27 cellular contexts compared by ENCODE assay signal in genomic region chr12:46470975-46471374, GRCh38.
A peak's percentile ranks its signal among the peaks of the same experiment; 100 is the strongest.
DNase-seq lines count a peak whose midpoint lies in the region; ATAC-seq, FAIRE-seq and TF ChIP-seq lines count a peak whose summit lies in the region.
"Had no signal": no experiment of that assay in that cellular context is flagged by ENCODE, and none has a peak within 500 bp of the region (broad histone marks: within the 10 kb centered on the region; RNA-seq: fewer than 3 reads in every experiment).

No MANE protein-coding gene starts in this region.

- H3K4me2 ChIP-seq in Loucy (ENCODE audit: low read depth, low read length, poor library complexity, severe bottlenecking) (peak overlapping the region; percentile 77), GM12878 (ENCODE audit: control insufficient read depth, insufficient read depth) (peak overlapping the region; percentile 26; the same call in 1 of the 2 replicates)
- H3K4me2 ChIP-seq: SK-N-SH had no signal

- H2AFZ ChIP-seq in Loucy (ENCODE audit: low read length), result no peak overlapping the region
- H2AFZ ChIP-seq in GM12878 (ENCODE audit: control insufficient read depth, low read depth, low read length), result no peak overlapping the region

- H3K79me2 ChIP-seq in Loucy (ENCODE audit: insufficient read depth, low read length), result peaks cover 25% of the 10 kb centered on the region
- peaks cover 3% of the 10 kb centered on the region for H3K79me2 ChIP-seq in GM12878 (ENCODE audit: control insufficient read depth, insufficient read depth, low read length)

- H3K4me1 Mint-ChIP-seq in activated CD4-positive, alpha-beta T cell treated with anti-CD3 and anti-CD28 coated beads, Interleukin-2, amount 10 ng/mL, durations not matched to agents 24 days and 14 days, result peaks cover 29% of the 10 kb centered on the region
- H3K4me1 Mint-ChIP-seq in glutamatergic neuron (ENCODE audit: low read depth, unreplicated experiment), result peaks cover 3% of the 10 kb centered on the region

- DNase-seq in activated CD4-positive, alpha-beta T cell treated with anti-CD3 and anti-CD28 coated beads, Interleukin-2, amount 10 ng/mL, durations not matched to agents 24 days and 14 days, result no peak
- DNase-seq in activated CD4-positive, alpha-beta T cell treated with anti-CD3 and anti-CD28 coated beads, Interleukin-2, amount 50 U/mL, for 4 hours, result no peak
- no peak for DNase-seq in GM12878 (ENCODE audit: low read depth, low spot score)
- DNase-seq in omental fat pad (ENCODE audit: low spot score), result no peak
- DNase-seq in mucosa of gallbladder (ENCODE audit: low spot score), result no peak
- DNase-seq in GM10248 (ENCODE audit: extremely low spot score), result no peak
- no peak for DNase-seq in glutamatergic neuron
- DNase-seq: ACHN; activated CD4-positive, alpha-beta T cell treated with anti-CD3 and anti-CD28 coated beads for 4 hours; activated naive CD4-positive, alpha-beta T cell treated with anti-CD3 and anti-CD28 coated beads, Interleukin-2, amount 50 U/mL, for 16 hours; DMS153; H9; left colon; NCI-H1105; NCI-H2171; NCI-H748 treated with DMSO at 0.1 percent for 48 hours; retina; SK-N-SH; stimulated activated naive CD4-positive, alpha-beta T cell; upper lobe of left lung had no signal

- no peaks in the 10 kb centered on the region for H3K36me3 ChIP-seq in Loucy (ENCODE audit: insufficient read depth, low read length)
- no peaks in the 10 kb centered on the region for H3K36me3 ChIP-seq in GM12878 (ENCODE audit: control insufficient read depth in 2 of 2, insufficient read depth in 2 of 2, low read length in 1 of 2)
- H3K36me3 ChIP-seq: neutrophil, upper lobe of left lung had no signal

- H3K4me3 Mint-ChIP-seq in activated CD4-positive, alpha-beta T cell treated with anti-CD3 and anti-CD28 coated beads, Interleukin-2, amount 10 ng/mL, durations not matched to agents 24 days and 14 days, result peak overlapping the region; percentile 48
- no peak overlapping the region for H3K4me3 Mint-ChIP-seq in glutamatergic neuron (ENCODE audit: unreplicated experiment)
- H3K4me3 Mint-ChIP-seq: H9 had no signal

- RAD21 ChIA-PET in GM12878 (lab: Charles Lee; ENCODE audit: unreplicated experiment), result interaction anchor here (1.1 to 4.0 kb wide), 9 partner anchors 11 to 202 kb away, joined by 3 to 33 read pairs (median 6); partner anchors contain the start of gene SLC38A1

- H3K27ac ChIP-seq in GM12878 (ENCODE audit: control insufficient read depth, insufficient read depth), result no peak overlapping the region
- H3K27ac ChIP-seq: C4-2B, KMS-11, neutrophil, upper lobe of left lung had no signal

- no peaks in the 10 kb centered on the region for H3K9me3 ChIP-seq in Loucy (ENCODE audit: insufficient read depth, low read depth, low read length)
- H3K9me3 ChIP-seq in GM12878 (replicated peaks; ENCODE audit: control insufficient read depth, insufficient read depth, low read length), result no peaks in the 10 kb centered on the region
- H3K9me3 ChIP-seq: neutrophil, SK-N-SH, upper lobe of left lung had no signal

- SMC1A ChIA-PET in GM12878 (lab: Charles Lee; ENCODE audit: uncharacterized antibody, unreplicated experiment), result interaction anchor here (0.9 to 4.6 kb wide), 20 partner anchors 9 to 191 kb away, joined by 3 to 56 read pairs (median 5); no protein-coding TSS in a partner anchor

- peak; percentile 10 for ATAC-seq in GM12878
- ATAC-seq in omental fat pad (ENCODE audit: low FRiP score), result peak; percentile 36
- ATAC-seq: left colon had no signal

- no TSS peak for BruUV-seq in GM12878 (replicated peaks; lab: Mats Ljungman, UMichigan)

- H4K20me1 ChIP-seq in Loucy (ENCODE audit: insufficient read depth, low read length, poor library complexity, severe bottlenecking), result no peaks in the 10 kb centered on the region
- H4K20me1 ChIP-seq in GM12878 (ENCODE audit: control insufficient read depth, insufficient read depth), result no peaks in the 10 kb centered on the region

- H3K36me3 Mint-ChIP-seq in activated CD4-positive, alpha-beta T cell treated with anti-CD3 and anti-CD28 coated beads, Interleukin-2, amount 10 ng/mL, durations not matched to agents 24 days and 14 days (ENCODE audit: low read depth), result peaks cover 12% of the 10 kb centered on the region
- no peaks in the 10 kb centered on the region for H3K36me3 Mint-ChIP-seq in glutamatergic neuron (ENCODE audit: unreplicated experiment)

- H3K27ac Mint-ChIP-seq in activated CD4-positive, alpha-beta T cell treated with anti-CD3 and anti-CD28 coated beads, Interleukin-2, amount 10 ng/mL, durations not matched to agents 24 days and 14 days, result peak overlapping the region; percentile 60
- H3K27ac Mint-ChIP-seq in glutamatergic neuron (ENCODE audit: unreplicated experiment), result no peak overlapping the region

- H3K4me3 ChIP-seq in Loucy (ENCODE audit: low read length, poor library complexity, severe bottlenecking) (peak overlapping the region; percentile 71), GM12878 (peak overlapping the region; percentile 17; the same call in 1 of the 2 replicates)
- H3K4me3 ChIP-seq: upper lobe of left lung had no signal

- TF ChIP-seq CTCF in Loucy (conservative IDR thresholded peaks at IDR 0.05; ENCODE audit: low read length) (no peak), GM12878 (IDR thresholded peaks at IDR 0.05 in 2 of 3, conservative IDR thresholded peaks at IDR 0.05 in 1 of 3; ENCODE audit: control insufficient read depth in 2 of 3, extremely low read depth in 1 of 3, insufficient read depth in 1 of 3, low read depth in 3 of 3, low read length in 3 of 3) (no peak), omental fat pad (IDR thresholded peaks at IDR 0.05) (no peak), GM10248 (IDR thresholded peaks at IDR 0.05; ENCODE audit: control extremely low read depth, extremely low read depth, low read depth, missing control alignments) (no peak), glutamatergic neuron (IDR thresholded peaks at IDR 0.05; ENCODE audit: partially characterized antibody, unreplicated experiment) (no peak)

- no peaks in the 10 kb centered on the region for H3K9me2 ChIP-seq in Loucy (replicated peaks; ENCODE audit: low read depth, low read length)
- H3K9me2 ChIP-seq: SK-N-SH had no signal

- no peaks in the 10 kb centered on the region for H3K27me3 Mint-ChIP-seq in activated CD4-positive, alpha-beta T cell treated with anti-CD3 and anti-CD28 coated beads, Interleukin-2, amount 10 ng/mL, durations not matched to agents 24 days and 14 days
- no peaks in the 10 kb centered on the region for H3K27me3 Mint-ChIP-seq in glutamatergic neuron (ENCODE audit: unreplicated experiment)

- 100% methylated on average over 1 of the region's 1 CpG for WGBS in GM12878 (ENCODE audit: insufficient coverage, insufficient replicate concordance, low lambda C conversion rate, missing lambda C conversion rate)

- intact Hi-C loops in activated CD4-positive, alpha-beta T cell treated with anti-CD3 and anti-CD28 coated beads, Interleukin-2, amount 10 ng/mL, durations not matched to agents 24 days and 14 days (cut with micrococcal nuclease), result loop anchor here (1.0 to 5.0 kb wide), 2 partner anchors 13 to 191 kb away; no protein-coding TSS in a partner anchor
- intact Hi-C loops in GM12878 (cut with micrococcal nuclease; ENCODE audit: unreplicated experiment), result loop anchor here (5.0 kb wide), 1 partner anchor 99 kb away; the partner anchor contains the start of gene SLC38A2

- FAIRE-seq in GM12878 (lab: Jason Lieb, UNC), result no peak
- FAIRE-seq: colon, frontal cortex, GM18507 had no signal

- no peak for TF ChIP-seq RAD21 in GM12878 (IDR thresholded peaks at IDR 0.05; ENCODE audit: insufficient read depth, low read depth, low read length)

- peaks cover 7% of the 10 kb centered on the region; the same call in 1 of the 2 replicates for H3F3A ChIP-seq in Loucy (ENCODE audit: low read depth)

- H3K9me3 Mint-ChIP-seq in activated CD4-positive, alpha-beta T cell treated with anti-CD3 and anti-CD28 coated beads, Interleukin-2, amount 10 ng/mL, durations not matched to agents 24 days and 14 days, result peaks cover 5% of the 10 kb centered on the region
- no peaks in the 10 kb centered on the region for H3K9me3 Mint-ChIP-seq in glutamatergic neuron (ENCODE audit: unreplicated experiment)
- H3K9me3 Mint-ChIP-seq: H9 had no signal

- in situ Hi-C loops in GM12878 (cut with MboI), result no loop called here

- H3K27me3 ChIP-seq in Loucy (ENCODE audit: insufficient read depth, low read length, poor library complexity, severe bottlenecking) (no peaks in the 10 kb centered on the region), GM12878 (replicated peaks in 1 of 2; ENCODE audit: control insufficient read depth in 2 of 2, insufficient read depth in 2 of 2, low read length in 1 of 2) (no peaks in the 10 kb centered on the region)
- H3K27me3 ChIP-seq: neutrophil, upper lobe of left lung had no signal

- H3K9ac ChIP-seq in Loucy (ENCODE audit: low read depth, low read length, poor library complexity, severe bottlenecking), result peak overlapping the region; percentile 52
- no peak overlapping the region for H3K9ac ChIP-seq in GM12878 (ENCODE audit: control insufficient read depth, insufficient read depth, low read length)
- H3K9ac ChIP-seq: KMS-11, SK-N-SH had no signal

- no peak for TF ChIP-seq EP300 in GM12878 (IDR thresholded peaks at IDR 0.05; ENCODE audit: borderline replicate concordance in 1 of 2, control insufficient read depth in 1 of 2, low read depth in 2 of 2, low read length in 2 of 2)

- H3K4me1 ChIP-seq in Loucy (ENCODE audit: insufficient read depth, low read length, poor library complexity, severe bottlenecking) (peaks cover 43% of the 10 kb centered on the region), GM12878 (ENCODE audit: control insufficient read depth, insufficient read depth, low read length) (peaks cover 9% of the 10 kb centered on the region; the same call in 1 of the 2 replicates)

- POLR2A ChIA-PET in GM12878 (lab: Charles Lee) (interaction anchor here (0.5 to 2.9 kb wide), 8 partner anchors 12 to 85 kb away, joined by 3 to 27 read pairs (median 3); no protein-coding TSS in a partner anchor), GM10248 (lab: Yijun Ruan, JAX) (no interaction called here)

- TF ChIP-seq POLR2A in GM12878 (IDR thresholded peaks at IDR 0.05; ENCODE audit: low read depth, low read length), result no peak

- CTCF ChIA-PET in GM12878 (lab: Yijun Ruan, JAX) (interaction anchor here (0.6 to 2.3 kb wide), 11 partner anchors 11 to 190 kb away, joined by 3 to 13 read pairs (median 4); no protein-coding TSS in a partner anchor), GM10248 (lab: Yijun Ruan, JAX) (interaction anchor here (0.9 to 2.0 kb wide), 4 partner anchors 8 to 26 kb away, joined by 3 to 9 read pairs (median 3); no protein-coding TSS in a partner anchor)
